10 cellular contexts compared by ENCODE assay signal in genomic region chr10:77844713-77845454, GRCh38.
DNase-seq lines count a peak whose midpoint lies in the region; ATAC-seq and TF ChIP-seq lines count a peak whose summit lies in the region.
"Had no signal": no experiment of that assay in that cellular context is flagged by ENCODE, and none has a peak within 500 bp of the region (broad histone marks: within the 10 kb centered on the region; RNA-seq: fewer than 3 reads in every experiment).

No MANE protein-coding gene starts in this region.

- POLR2A ChIA-PET in activated CD4-positive, alpha-beta T cell treated with anti-CD3 and anti-CD28 coated beads, Interleukin-2, amount 10 ng/mL, durations not matched to agents 7 days and 5 days (lab: Charles Lee) = no interaction called here
- POLR2A ChIA-PET in CD4-positive, alpha-beta memory T cell (lab: Charles Lee; ENCODE audit: partially characterized antibody) = no interaction called here

- H3K27me3 ChIP-seq in adrenal gland = no peaks in the 10 kb centered on the region
- H3K27me3 ChIP-seq in thoracic aorta (replicated peaks; ENCODE audit: insufficient read depth) = no peaks in the 10 kb centered on the region
- H3K27me3 ChIP-seq in body of pancreas = no peaks in the 10 kb centered on the region
- H3K27me3 ChIP-seq in CD4-positive, alpha-beta memory T cell (ENCODE audit: insufficient read depth, low read length) = no peaks in the 10 kb centered on the region

- peaks cover 0 to 56% of the 10 kb centered on the region in 2 donors for H3K36me3 ChIP-seq in adrenal gland (replicated peaks in 1 of 2)
- H3K36me3 ChIP-seq in thoracic aorta = peaks cover 32% of the 10 kb centered on the region
- H3K36me3 ChIP-seq in body of pancreas (replicated peaks in 1 of 2; ENCODE audit: insufficient read depth in 1 of 2, low read depth in 2 of 2) = peaks cover 0 to 9% of the 10 kb centered on the region in 2 donors
- H3K36me3 ChIP-seq in CD4-positive, alpha-beta memory T cell (ENCODE audit: insufficient read depth, low read length) = no peaks in the 10 kb centered on the region

- H3K9me3 ChIP-seq in adrenal gland (replicated peaks in 1 of 3) = no peaks in the 10 kb centered on the region
- H3K9me3 ChIP-seq in thoracic aorta = no peaks in the 10 kb centered on the region
- no peaks in the 10 kb centered on the region for H3K9me3 ChIP-seq in body of pancreas
- no peaks in the 10 kb centered on the region for H3K9me3 ChIP-seq in CD4-positive, alpha-beta memory T cell (ENCODE audit: control insufficient read depth in 1 of 2, low read length in 2 of 2)

- intact Hi-C loops in adrenal gland (cut with DNase I) (loop anchor here (5.0 to 10.0 kb wide), 3 partner anchors 77 to 160 kb away; partner anchors contain the start of gene DLG5 (in 1 of the 2)), body of pancreas (cut with DNase I) (loop anchor here (10.0 kb wide), 1 partner anchor 140 kb away; no protein-coding TSS in a partner anchor)
- intact Hi-C loops in CD4-positive, alpha-beta memory T cell (cut with micrococcal nuclease) = loop anchor here (5.0 kb wide), 1 partner anchor 1352 kb away; no protein-coding TSS in a partner anchor

- H3K4me3 ChIP-seq in adrenal gland (no peak overlapping the region), thoracic aorta (no peak overlapping the region), body of pancreas (no peak overlapping the region)
- no peak overlapping the region for H3K4me3 ChIP-seq in CD4-positive, alpha-beta memory T cell (ENCODE audit: low read length in 2 of 2)

- H3K27me3 Mint-ChIP-seq in activated CD4-positive, alpha-beta T cell treated with anti-CD3 and anti-CD28 coated beads, Interleukin-2, amount 10 ng/mL, durations not matched to agents 7 days and 5 days = no peaks in the 10 kb centered on the region
- H3K27me3 Mint-ChIP-seq in immature natural killer cell (ENCODE audit: low read depth in 3 of 3) = peaks cover 0 to 3% (median 2%) of the 10 kb centered on the region in 3 donors
- no peaks in the 10 kb centered on the region for H3K27me3 Mint-ChIP-seq in CD4-positive, alpha-beta memory T cell
- H3K27me3 Mint-ChIP-seq: B cell had no signal

- no peaks in the 10 kb centered on the region for H3K9me3 Mint-ChIP-seq in activated CD4-positive, alpha-beta T cell treated with anti-CD3 and anti-CD28 coated beads, Interleukin-2, amount 10 ng/mL, durations not matched to agents 7 days and 5 days
- H3K9me3 Mint-ChIP-seq in immature natural killer cell = no peaks in the 10 kb centered on the region
- H3K9me3 Mint-ChIP-seq in CD4-positive, alpha-beta memory T cell = no peaks in the 10 kb centered on the region

- peak in 1 of 2 donors; percentile 40 for TF ChIP-seq POLR2A in adrenal gland (IDR thresholded peaks at IDR 0.05)
- TF ChIP-seq POLR2A in body of pancreas (IDR thresholded peaks at IDR 0.05) = no peak

- H3K4me1 ChIP-seq in adrenal gland (replicated peaks in 1 of 2) (peaks cover 22 to 59% of the 10 kb centered on the region in 2 donors), thoracic aorta (ENCODE audit: control insufficient read depth in 1 of 2, low read depth in 2 of 2) (peaks cover 2 to 31% of the 10 kb centered on the region in 2 donors), body of pancreas (no peaks in the 10 kb centered on the region)
- H3K4me1 ChIP-seq in CD4-positive, alpha-beta memory T cell (ENCODE audit: insufficient read depth, low read length) = no peaks in the 10 kb centered on the region

- ATAC-seq in thoracic aorta (ENCODE audit: insufficient number of reproducible peaks, low FRiP score, low read depth) = no peak
- no peak for ATAC-seq in body of pancreas

- 64 to 74% (median 67%) methylated on average over 10 of the region's 10 CpGs for WGBS in adrenal gland, 4 donors
- WGBS in body of pancreas, 2 donors = 75 to 83% methylated on average over 10 of the region's 10 CpGs

- DNase-seq in activated CD4-positive, alpha-beta T cell treated with anti-CD3 and anti-CD28 coated beads, Interleukin-2, amount 10 ng/mL, durations not matched to agents 7 days and 5 days = no peak
- no peak for DNase-seq in activated CD4-positive, alpha-beta T cell treated with anti-CD3 and anti-CD28 coated beads, Interleukin-2, amount 50 U/mL, for 4 hours
- DNase-seq in adrenal gland (peak in 6 of 7 donors; percentile 71 to 85 (median 80)), immature natural killer cell (no peak), thoracic aorta (ENCODE audit: low spot score) (peak; percentile 12), body of pancreas (no peak), NCI-H2029 (lab: John Stamatoyannopoulos, UW) (no peak)
- DNase-seq in CD4-positive, alpha-beta memory T cell = no peak
- DNase-seq: T-helper 9 cell had no signal

- no peak overlapping the region for H3K4me3 Mint-ChIP-seq in activated CD4-positive, alpha-beta T cell treated with anti-CD3 and anti-CD28 coated beads, Interleukin-2, amount 10 ng/mL, durations not matched to agents 7 days and 5 days
- H3K4me3 Mint-ChIP-seq in immature natural killer cell = no peak overlapping the region
- H3K4me3 Mint-ChIP-seq in CD4-positive, alpha-beta memory T cell = no peak overlapping the region
- H3K4me3 Mint-ChIP-seq: B cell had no signal

- CTCF ChIA-PET in activated CD4-positive, alpha-beta T cell treated with anti-CD3 and anti-CD28 coated beads, Interleukin-2, amount 10 ng/mL, durations not matched to agents 7 days and 5 days (lab: Charles Lee) = interaction anchor here (1.1 kb wide), 2 partner anchors 8 to 18 kb away, joined by 3 read pairs; no protein-coding TSS in a partner anchor
- CTCF ChIA-PET in CD4-positive, alpha-beta memory T cell (lab: Charles Lee; ENCODE audit: partially characterized antibody) = interaction anchor here (1.6 to 3.3 kb wide), 3 partner anchors 8 to 133 kb away, joined by 6 to 23 read pairs (median 7); no protein-coding TSS in a partner anchor

- peak overlapping the region; percentile 12 to 93 (median 55) for H3K27ac ChIP-seq in adrenal gland
- H3K27ac ChIP-seq in thoracic aorta = peak overlapping the region in 1 of 2 donors; percentile 53
- H3K27ac ChIP-seq in body of pancreas = no peak overlapping the region
- no peak overlapping the region for H3K27ac ChIP-seq in CD4-positive, alpha-beta memory T cell (ENCODE audit: low read depth, low read length)

- H3K36me3 Mint-ChIP-seq in activated CD4-positive, alpha-beta T cell treated with anti-CD3 and anti-CD28 coated beads, Interleukin-2, amount 10 ng/mL, durations not matched to agents 7 days and 5 days (ENCODE audit: low read depth) = no peaks in the 10 kb centered on the region
- peaks cover 12 to 33% (median 17%) of the 10 kb centered on the region in 3 donors for H3K36me3 Mint-ChIP-seq in immature natural killer cell
- H3K36me3 Mint-ChIP-seq in CD4-positive, alpha-beta memory T cell = no peaks in the 10 kb centered on the region

- TF ChIP-seq CTCF in adrenal gland (IDR thresholded peaks at IDR 0.05) = no peak
- TF ChIP-seq CTCF in thoracic aorta (IDR thresholded peaks at IDR 0.05) = no peak
- no peak for TF ChIP-seq CTCF in body of pancreas (IDR thresholded peaks at IDR 0.05)

- no peaks in the 10 kb centered on the region for H3K4me1 Mint-ChIP-seq in activated CD4-positive, alpha-beta T cell treated with anti-CD3 and anti-CD28 coated beads, Interleukin-2, amount 10 ng/mL, durations not matched to agents 7 days and 5 days
- H3K4me1 Mint-ChIP-seq in immature natural killer cell = peaks cover 9 to 13% of the 10 kb centered on the region in 2 donors
- peaks cover 0 to 4% (median 0%) of the 10 kb centered on the region in 4 donors for H3K4me1 Mint-ChIP-seq in CD4-positive, alpha-beta memory T cell

- peak overlapping the region; percentile 36 for H3K27ac Mint-ChIP-seq in activated CD4-positive, alpha-beta T cell treated with anti-CD3 and anti-CD28 coated beads, Interleukin-2, amount 10 ng/mL, durations not matched to agents 7 days and 5 days
- H3K27ac Mint-ChIP-seq in immature natural killer cell = peak overlapping the region; percentile 11 to 75 (median 48)
- H3K27ac Mint-ChIP-seq in CD4-positive, alpha-beta memory T cell = peak overlapping the region in 2 of 7 donors; percentile 36 to 77
- H3K27ac Mint-ChIP-seq: B cell had no signal

Comparison
In these comparisons a context has a peak if more than half of its experiments do, and no peak if none do; other contexts are left out.
1. DNase-seq: peak in adrenal gland (6 of 7) and thoracic aorta (single experiment); none in activated CD4-positive, alpha-beta T cell treated with anti-CD3 and anti-CD28 coated beads, Interleukin-2, amount 10 ng/mL, durations not matched to agents 7 days and 5 days (single experiment), activated CD4-positive, alpha-beta T cell treated with anti-CD3 and anti-CD28 coated beads, Interleukin-2, amount 50 U/mL, for 4 hours (0 of 2), immature natural killer cell (0 of 3), body of pancreas (0 of 4), CD4-positive, alpha-beta memory T cell (0 of 5) and NCI-H2029 (single experiment).
2. H3K27ac ChIP-seq: peak in adrenal gland (5 of 5); none in body of pancreas (0 of 4) and CD4-positive, alpha-beta memory T cell (single experiment).